Comparison of ENCODE assay signal across 25 cellular contexts in genomic region chr5:20420991-20421595, GRCh38.
"Had no signal": no experiment of that assay in that cellular context is flagged by ENCODE, and none has a peak within 500 bp of the region (broad histone marks: within the 10 kb centered on the region; RNA-seq: fewer than 3 reads in every experiment).

No MANE protein-coding gene starts in this region.

- H3K27ac Mint-ChIP-seq: activated naive CD4-positive, alpha-beta T cell treated with anti-CD3 and anti-CD28 coated beads, Interleukin-2, amount 50 U/mL, for 24 hours; naive thymus-derived CD8-positive, alpha-beta T cell; T-helper 2 cell treated with Interferon-gamma antibody and Interleukin-4, amounts not matched to agents 5 μg/mL and 100 μg/mL, for 36 hours; type B pancreatic cell had no signal

- H3K36me3 Mint-ChIP-seq: activated naive CD4-positive, alpha-beta T cell treated with anti-CD3 and anti-CD28 coated beads, Interleukin-2, amount 50 U/mL, for 24 hours; naive thymus-derived CD8-positive, alpha-beta T cell; type B pancreatic cell had no signal

- H3K4me3 ChIP-seq: body of pancreas, heart right ventricle, left lung, lung, pancreas, psoas muscle, right atrium auricular region, thoracic aorta had no signal

- ATAC-seq: body of pancreas; heart right ventricle; left lung; naive thymus-derived CD8-positive, alpha-beta T cell; pancreas; psoas muscle had no signal

- H3K9me3 ChIP-seq: body of pancreas, neutrophil, pancreas, psoas muscle, right atrium auricular region, thoracic aorta had no signal

- H3K4me1 Mint-ChIP-seq: activated naive CD4-positive, alpha-beta T cell treated with anti-CD3 and anti-CD28 coated beads, Interleukin-2, amount 50 U/mL, for 24 hours; naive thymus-derived CD8-positive, alpha-beta T cell had no signal

- H3K27ac ChIP-seq: body of pancreas, heart right ventricle, left lung, neutrophil, pancreas, psoas muscle, right atrium auricular region, thoracic aorta, WERI-Rb-1 had no signal

- H3K27me3 ChIP-seq: body of pancreas, heart right ventricle, left lung, neutrophil, pancreas, right atrium auricular region had no signal

- H3K9me3 Mint-ChIP-seq: type B pancreatic cell had no signal

- H3K27me3 Mint-ChIP-seq: activated naive CD4-positive, alpha-beta T cell treated with anti-CD3 and anti-CD28 coated beads, Interleukin-2, amount 50 U/mL, for 24 hours; naive thymus-derived CD8-positive, alpha-beta T cell; type B pancreatic cell had no signal

- H3K4me3 Mint-ChIP-seq: activated naive CD4-positive, alpha-beta T cell treated with anti-CD3 and anti-CD28 coated beads, Interleukin-2, amount 50 U/mL, for 24 hours; naive thymus-derived CD8-positive, alpha-beta T cell; T-helper 2 cell treated with Interferon-gamma antibody and Interleukin-4, amounts not matched to agents 5 μg/mL and 100 μg/mL, for 36 hours; type B pancreatic cell had no signal

- H3K4me1 ChIP-seq: body of pancreas, heart right ventricle, left lung, pancreas, psoas muscle, right atrium auricular region had no signal

- H3K36me3 ChIP-seq: heart right ventricle, left lung, neutrophil, pancreas, right atrium auricular region, thoracic aorta, WERI-Rb-1 had no signal

- DNase-seq: activated CD4-positive, alpha-beta T cell treated with anti-CD3 and anti-CD28 coated beads for 1 hour; activated CD4-positive, alpha-beta T cell treated with anti-CD3 and anti-CD28 coated beads, Interleukin-2, amount 50 U/mL, for 1 hour; activated gamma-delta T cell treated with Interleukin-2 at 50 U/mL for 16 hours; activated T-cell treated with anti-CD3 and anti-CD28 coated beads, Interleukin-2, amount 50 U/mL, for 1 hour; anterior cingulate cortex; body of pancreas; effector CD4-positive, alpha-beta T cell; erythroblast; foreskin fibroblast; heart right ventricle; kidney; left lung; naive thymus-derived CD8-positive, alpha-beta T cell; pancreas; psoas muscle; stimulated activated CD4-positive, alpha-beta T cell treated with anti-CD3 and anti-CD28 coated beads, Interleukin-4, amount 100 ng/mL, for 24 hours; stimulated activated naive CD4-positive, alpha-beta T cell treated with Interleukin-2 at 50 U/mL for 16 hours; WERI-Rb-1 had no signal
